Comparison of ENCODE assay signal across 7 cellular contexts in the genomic region with DNA sequence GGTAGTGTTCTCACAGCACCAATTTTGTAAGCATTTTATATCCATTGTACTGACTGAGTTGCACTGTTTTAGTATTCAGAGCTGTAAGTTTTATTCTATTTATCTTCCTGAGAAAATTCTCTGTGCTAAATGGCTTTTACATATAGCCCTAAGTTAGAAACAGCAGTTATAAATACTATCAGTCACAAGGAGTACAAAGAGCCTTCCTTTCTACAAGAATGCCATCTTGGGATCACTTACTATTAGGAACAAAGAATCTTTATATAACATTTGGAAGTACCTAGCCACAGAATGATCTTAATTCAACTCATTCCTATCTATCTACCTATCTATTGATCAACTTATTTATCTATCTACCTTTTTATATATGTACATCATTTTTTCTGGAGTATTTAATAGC.
"Had no signal": no experiment of that assay in that cellular context is flagged by ENCODE, and none has a peak within 500 bp of the region (broad histone marks: within the 10 kb centered on the region; RNA-seq: fewer than 3 reads in every experiment).

No MANE protein-coding gene starts in this region.

- DNase-seq: H9, HCEC 1CT, HFFc6, IMR-90, KG1 had no signal

- ATAC-seq: GM23338, K562 had no signal
